ENCODE assay signal across 14 cellular contexts in genomic region chr14:96304956-96305355, GRCh38. TPM values are rescaled to one million over a fixed set of nuclear protein-coding genes. Genes with fewer than 3 reads are reported as not detected.
DNase-seq lines count a peak whose midpoint lies in the region; ATAC-seq, FAIRE-seq and TF ChIP-seq lines count a peak whose summit lies in the region.
"Had no signal": no experiment of that assay in that cellular context is flagged by ENCODE, and none has a peak within 500 bp of the region (broad histone marks: within the 10 kb centered on the region; RNA-seq: fewer than 3 reads in every experiment).

No MANE protein-coding gene starts in this region.

- H3K27me3 Mint-ChIP-seq in progenitor cell of endocrine pancreas: no peaks in the 10 kb centered on the region
- H3K27me3 Mint-ChIP-seq: activated naive CD4-positive, alpha-beta T cell treated with anti-CD3 and anti-CD28 coated beads, Interleukin-2, amount 10 ng/mL, durations not matched to agents 7 days and 5 days; natural killer cell treated with Interleukin-12 subunit alpha and Interleukin-12 subunit beta and Interleukin-15 and Interleukin-18, amount 100 ng/mL, for 72 hours; type B pancreatic cell had no signal

- no peak for FAIRE-seq in small intestine (lab: Jason Lieb, UNC)

- H3K4me3 ChIP-seq in NB4 (ENCODE audit: low read depth, low read length) (no peak overlapping the region), epithelial cell of esophagus (ENCODE audit: low read length) (no peak overlapping the region), small intestine (ENCODE audit: low read depth in 1 of 2, low read length in 2 of 2) (no peak overlapping the region)
- H3K4me3 ChIP-seq: smooth muscle cell had no signal

- H3K4me1 Mint-ChIP-seq in progenitor cell of endocrine pancreas (ENCODE audit: low read depth): peaks cover 12% of the 10 kb centered on the region
- H3K4me1 Mint-ChIP-seq: activated naive CD4-positive, alpha-beta T cell treated with anti-CD3 and anti-CD28 coated beads, Interleukin-2, amount 10 ng/mL, durations not matched to agents 7 days and 5 days had no signal

- H3K9me3 ChIP-seq in small intestine (ENCODE audit: control insufficient read depth, low read depth): no peaks in the 10 kb centered on the region

- whole genome bisulfite sequencing in small intestine, 3 donors: 87 to 91% (median 89%) methylated on average over 9 of the region's 9 CpGs

- peaks cover 0 to 2% of the 10 kb centered on the region in 2 donors for H3K4me1 ChIP-seq in small intestine (ENCODE audit: control insufficient read depth in 2 of 2, insufficient read depth in 1 of 2, low read depth in 1 of 2, low read length in 1 of 2)

- no peaks in the 10 kb centered on the region for H3K27me3 ChIP-seq in small intestine (ENCODE audit: control insufficient read depth in 2 of 2, insufficient read depth in 2 of 2, low read length in 2 of 2)

- TF ChIP-seq POLR2A in NB4 (IDR thresholded peaks at IDR 0.05; ENCODE audit: extremely low read depth, insufficient read length): no peak

- ATAC-seq in HG03565 (IDR thresholded peaks at IDR 0.05; ENCODE audit: unreplicated experiment) (no peak), HG03571 (IDR thresholded peaks at IDR 0.05; ENCODE audit: unreplicated experiment) (no peak)
- ATAC-seq: natural killer cell treated with Interleukin-12 subunit alpha and Interleukin-12 subunit beta and Interleukin-15 and Interleukin-18, amount 100 ng/mL, for 72 hours had no signal

- DNase-seq in NK-92 treated with Interleukin-12 subunit alpha and Interleukin-12 subunit beta, amount 100 ng/mL, for 24 hours (lab: John Stamatoyannopoulos, UW): peak; percentile 3
- no peak for DNase-seq in NK-92 (lab: John Stamatoyannopoulos, UW; ENCODE audit: unreplicated experiment)
- peak; percentile 10 for DNase-seq in NB4 (ENCODE audit: low read depth)
- peak; percentile 41 for DNase-seq in epithelial cell of esophagus (ENCODE audit: low read depth)
- DNase-seq in progenitor cell of endocrine pancreas (ENCODE audit: low spot score, unreplicated experiment): no peak
- no peak for DNase-seq in small intestine
- DNase-seq: activated naive CD4-positive, alpha-beta T cell treated with anti-CD3 and anti-CD28 coated beads, Interleukin-2, amount 10 ng/mL, durations not matched to agents 7 days and 5 days; NCI-H1048; NCI-H748 treated with DMSO at 0.1 percent for 48 hours had no signal

- TF ChIP-seq CTCF in NB4 (IDR thresholded peaks at IDR 0.05; ENCODE audit: low read depth, low read length) (peak; percentile 25), epithelial cell of esophagus (IDR thresholded peaks at IDR 0.05; ENCODE audit: insufficient read depth, low read depth, low read length, missing control alignments) (peak; percentile 22), progenitor cell of endocrine pancreas (IDR thresholded peaks at IDR 0.05; ENCODE audit: unreplicated experiment) (peak; percentile 43)

- H3K27ac ChIP-seq in small intestine (ENCODE audit: low read depth in 1 of 2, low read length in 1 of 2): no peak overlapping the region

- peaks cover 0 to 4% of the 10 kb centered on the region in 2 donors for H3K36me3 ChIP-seq in small intestine (ENCODE audit: control insufficient read depth in 2 of 2, insufficient read depth in 2 of 2, low read length in 2 of 2)

- H3K27ac Mint-ChIP-seq in progenitor cell of endocrine pancreas: no peak overlapping the region
- H3K27ac Mint-ChIP-seq: activated naive CD4-positive, alpha-beta T cell treated with anti-CD3 and anti-CD28 coated beads, Interleukin-2, amount 10 ng/mL, durations not matched to agents 7 days and 5 days; natural killer cell treated with Interleukin-12 subunit alpha and Interleukin-12 subunit beta and Interleukin-15 and Interleukin-18, amount 100 ng/mL, for 72 hours; type B pancreatic cell had no signal

- no peak overlapping the region for H3K4me3 Mint-ChIP-seq in progenitor cell of endocrine pancreas (ENCODE audit: low read depth)
- H3K4me3 Mint-ChIP-seq: activated naive CD4-positive, alpha-beta T cell treated with anti-CD3 and anti-CD28 coated beads, Interleukin-2, amount 10 ng/mL, durations not matched to agents 7 days and 5 days; natural killer cell treated with Interleukin-12 subunit alpha and Interleukin-12 subunit beta and Interleukin-15 and Interleukin-18, amount 100 ng/mL, for 72 hours; type B pancreatic cell had no signal

- peaks cover 10% of the 10 kb centered on the region for H3K36me3 Mint-ChIP-seq in progenitor cell of endocrine pancreas (ENCODE audit: insufficient read depth)

- no peaks in the 10 kb centered on the region for H3K9me3 Mint-ChIP-seq in progenitor cell of endocrine pancreas (ENCODE audit: low read depth)
- H3K9me3 Mint-ChIP-seq: activated naive CD4-positive, alpha-beta T cell treated with anti-CD3 and anti-CD28 coated beads, Interleukin-2, amount 10 ng/mL, durations not matched to agents 7 days and 5 days; natural killer cell treated with Interleukin-12 subunit alpha and Interleukin-12 subunit beta and Interleukin-15 and Interleukin-18, amount 100 ng/mL, for 72 hours; type B pancreatic cell had no signal

RNA-seq across cellular contexts. Expression of gene BDKRB1, which starts 48.9 kb away (rescaled TPM):
- total RNA-seq in progenitor cell of endocrine pancreas: not detected in 2 replicates
- 1 to 10 TPM; 1.1 to 4.3 (median 2.1) TPM for polyA plus RNA-seq in small intestine
- total RNA-seq: natural killer cell treated with Interleukin-12 subunit alpha and Interleukin-12 subunit beta and Interleukin-15 and Interleukin-18, amount 100 ng/mL, for 72 hours had no signal

RNA-seq across cellular contexts. Expression of gene ATG2B, which starts 58.2 kb away (rescaled TPM):
- total RNA-seq in progenitor cell of endocrine pancreas: 24.5 and 25.1 TPM in 2 replicates
- 1 to 10 TPM; 3.8 to 5.4 (median 4.4) TPM for polyA plus RNA-seq in small intestine

RNA-seq across cellular contexts. Expression of gene GSKIP, which starts 58.4 kb away (rescaled TPM):
- total RNA-seq in progenitor cell of endocrine pancreas: 26.0 and 27.3 TPM in 2 replicates
- 100 to 1,000 TPM in 2 of 3 donors, 10 to 100 TPM in 1; 76.2 to 215 (median 128) TPM for polyA plus RNA-seq in small intestine

Comparison
In these comparisons a context has a peak if more than half of its experiments do, and no peak if none do; other contexts are left out.
1. DNase-seq: peak in NK-92 treated with Interleukin-12 subunit alpha and Interleukin-12 subunit beta, amount 100 ng/mL, for 24 hours (single experiment), NB4 (single experiment) and epithelial cell of esophagus (single experiment); none in NK-92 (single experiment), progenitor cell of endocrine pancreas (single experiment) and small intestine (single experiment).
2. Peak in every context shown above with its lines, with median percentiles within 50 percentile points of each other: CTCF ChIP-seq.